ENCODE assay signal across 35 cellular contexts in genomic region chr18:66707473-66707872, GRCh38.
"Had no signal": no experiment of that assay in that cellular context is flagged by ENCODE, and none has a peak within 500 bp of the region (broad histone marks: within the 10 kb centered on the region; RNA-seq: fewer than 3 reads in every experiment).

No MANE protein-coding gene starts in this region.

- H3K27me3 ChIP-seq: adrenal gland, body of pancreas, esophagus squamous epithelium, gastroesophageal sphincter, heart right ventricle, hepatocyte had no signal

- H3K36me3 ChIP-seq: adrenal gland, esophagus squamous epithelium, gastroesophageal sphincter, heart right ventricle had no signal

- H3K27ac Mint-ChIP-seq: activated B cell treated with CpG ODN at 0.5 μM for 24 hours; activated CD8-positive, alpha-beta T cell treated with anti-CD3 and anti-CD28 coated beads for 36 hours; activated naive CD4-positive, alpha-beta T cell treated with anti-CD3 and anti-CD28 coated beads for 36 hours; activated naive CD4-positive, alpha-beta T cell treated with anti-CD3 and anti-CD28 coated beads, Interleukin-2, amount 50 U/mL, for 24 hours; activated naive CD8-positive, alpha-beta T cell treated with anti-CD3 and anti-CD28 coated beads for 36 hours; activated naive CD8-positive, alpha-beta T cell treated with anti-CD3 and anti-CD28 coated beads, Interleukin-2, amount 50 U/mL, for 24 hours; activated T-helper 1 cell treated with anti-CD3 and anti-CD28 coated beads, Interleukin-12 subunit alpha, Interleukin-12 subunit beta, Interleukin-2, Interleukin-4 antibody, amounts not matched to agents 30 ng/mL and 10 ng/mL and 1 ng/mL, durations not matched to agents 14 hours and 24 hours and 36 hours; activated T-helper 2 cell treated with anti-CD3 and anti-CD28 coated beads, Interferon-gamma antibody, Interleukin-2, Interleukin-4, amounts not matched to agents 10 μg/mL and 5 μg/mL and 100 μg/mL, durations not matched to agents 14 hours and 24 hours and 36 hours had no signal

- H3K9me3 ChIP-seq: adrenal gland, body of pancreas, esophagus squamous epithelium, gastroesophageal sphincter, heart right ventricle had no signal

- H3K27ac ChIP-seq: adrenal gland, body of pancreas, epithelial cell of prostate, esophagus squamous epithelium, gastroesophageal sphincter, heart right ventricle, hepatocyte, VCaP had no signal

- H3K79me2 ChIP-seq: hepatocyte had no signal

- H3K4me1 Mint-ChIP-seq: activated B cell treated with CpG ODN at 0.5 μM for 24 hours; activated naive CD4-positive, alpha-beta T cell treated with anti-CD3 and anti-CD28 coated beads, Interleukin-2, amount 50 U/mL, for 24 hours; activated naive CD8-positive, alpha-beta T cell treated with anti-CD3 and anti-CD28 coated beads for 36 hours; activated naive CD8-positive, alpha-beta T cell treated with anti-CD3 and anti-CD28 coated beads, Interleukin-2, amount 50 U/mL, for 24 hours had no signal

- FAIRE-seq: colon, endometrium, endothelial cell of umbilical vein, TTC549 had no signal

- H2AFZ ChIP-seq: hepatocyte had no signal

- H3K4me3 ChIP-seq: adrenal gland, body of pancreas, esophagus squamous epithelium, gastroesophageal sphincter, heart right ventricle, hepatocyte had no signal

- H3K4me2 ChIP-seq: hepatocyte had no signal

- H3K9me3 Mint-ChIP-seq: activated B cell treated with CpG ODN at 0.5 μM for 24 hours; activated CD8-positive, alpha-beta T cell treated with anti-CD3 and anti-CD28 coated beads for 36 hours; activated naive CD4-positive, alpha-beta T cell treated with anti-CD3 and anti-CD28 coated beads for 36 hours; activated naive CD4-positive, alpha-beta T cell treated with anti-CD3 and anti-CD28 coated beads, Interleukin-2, amount 50 U/mL, for 24 hours; activated naive CD8-positive, alpha-beta T cell treated with anti-CD3 and anti-CD28 coated beads for 36 hours; activated naive CD8-positive, alpha-beta T cell treated with anti-CD3 and anti-CD28 coated beads, Interleukin-2, amount 50 U/mL, for 24 hours; activated T-helper 1 cell treated with anti-CD3 and anti-CD28 coated beads, Interleukin-12 subunit alpha, Interleukin-12 subunit beta, Interleukin-2, Interleukin-4 antibody, amounts not matched to agents 30 ng/mL and 10 ng/mL and 1 ng/mL, durations not matched to agents 14 hours and 24 hours and 36 hours had no signal

- H3K4me3 Mint-ChIP-seq: activated B cell treated with CpG ODN at 0.5 μM for 24 hours; activated CD8-positive, alpha-beta T cell treated with anti-CD3 and anti-CD28 coated beads for 36 hours; activated naive CD4-positive, alpha-beta T cell treated with anti-CD3 and anti-CD28 coated beads for 36 hours; activated naive CD4-positive, alpha-beta T cell treated with anti-CD3 and anti-CD28 coated beads, Interleukin-2, amount 50 U/mL, for 24 hours; activated naive CD8-positive, alpha-beta T cell treated with anti-CD3 and anti-CD28 coated beads for 36 hours; activated naive CD8-positive, alpha-beta T cell treated with anti-CD3 and anti-CD28 coated beads, Interleukin-2, amount 50 U/mL, for 24 hours; activated T-helper 1 cell treated with anti-CD3 and anti-CD28 coated beads, Interleukin-12 subunit alpha, Interleukin-12 subunit beta, Interleukin-2, Interleukin-4 antibody, amounts not matched to agents 30 ng/mL and 10 ng/mL and 1 ng/mL, durations not matched to agents 14 hours and 24 hours and 36 hours had no signal

- H3K27me3 Mint-ChIP-seq: activated B cell treated with CpG ODN at 0.5 μM for 24 hours; activated CD8-positive, alpha-beta T cell treated with anti-CD3 and anti-CD28 coated beads for 36 hours; activated naive CD4-positive, alpha-beta T cell treated with anti-CD3 and anti-CD28 coated beads, Interleukin-2, amount 50 U/mL, for 24 hours; activated naive CD8-positive, alpha-beta T cell treated with anti-CD3 and anti-CD28 coated beads for 36 hours; activated naive CD8-positive, alpha-beta T cell treated with anti-CD3 and anti-CD28 coated beads, Interleukin-2, amount 50 U/mL, for 24 hours had no signal

- DNase-seq: activated B cell treated with CpG ODN at 0.5 μM for 24 hours; activated CD4-positive, alpha-beta T cell treated with anti-CD3 and anti-CD28 coated beads for 48 hours; activated CD4-positive, alpha-beta T cell treated with anti-CD3 and anti-CD28 coated beads, Interleukin-2, amount 50 U/mL, for 1 hour; activated CD4-positive, alpha-beta T cell treated with anti-CD3 and anti-CD28 coated beads, Interleukin-2, amount 50 U/mL, for 48 hours; activated CD8-positive, alpha-beta memory T cell treated with anti-CD3 and anti-CD28 coated beads for 24 hours; activated CD8-positive, alpha-beta T cell treated with anti-CD3 and anti-CD28 coated beads for 36 hours; activated effector memory CD4-positive, alpha-beta T cell treated with anti-CD3 and anti-CD28 coated beads, Interleukin-2, amount 50 U/mL, for 16 hours; activated naive CD4-positive, alpha-beta T cell treated with anti-CD3 and anti-CD28 coated beads for 36 hours; activated naive CD8-positive, alpha-beta T cell treated with anti-CD3 and anti-CD28 coated beads for 36 hours; activated naive CD8-positive, alpha-beta T cell treated with anti-CD3 and anti-CD28 coated beads, Interleukin-2, amount 50 U/mL, for 24 hours; activated T-cell treated with anti-CD3 and anti-CD28 coated beads, Interleukin-2, amount 50 U/mL, for 1 hour; activated T-cell treated with anti-CD3 and anti-CD28 coated beads, Interleukin-2, amount 50 U/mL, for 48 hours; adrenal gland; amygdala; aorta; body of pancreas; caudate nucleus; cortex of kidney; effector CD8-positive, alpha-beta T cell; esophagus squamous epithelium; foreskin melanocyte; heart right ventricle; T-helper 2 cell had no signal

- ATAC-seq: activated CD4-positive, CD25-positive, alpha-beta regulatory T cell treated with anti-CD3 and anti-CD28 coated beads, Interleukin-2, amount 50 U/mL, for 24 hours; activated CD8-positive, alpha-beta T cell treated with anti-CD3 and anti-CD28 coated beads for 36 hours; activated naive CD8-positive, alpha-beta T cell treated with anti-CD3 and anti-CD28 coated beads, Interleukin-2, amount 50 U/mL, for 24 hours; body of pancreas; gastroesophageal sphincter; heart right ventricle had no signal

- H3K36me3 Mint-ChIP-seq: activated naive CD4-positive, alpha-beta T cell treated with anti-CD3 and anti-CD28 coated beads, Interleukin-2, amount 50 U/mL, for 24 hours; activated naive CD8-positive, alpha-beta T cell treated with anti-CD3 and anti-CD28 coated beads for 36 hours had no signal

- H3K4me1 ChIP-seq: adrenal gland, body of pancreas, esophagus squamous epithelium, gastroesophageal sphincter had no signal
